Comparison of ENCODE assay signal across 23 cellular contexts in the genomic region with DNA sequence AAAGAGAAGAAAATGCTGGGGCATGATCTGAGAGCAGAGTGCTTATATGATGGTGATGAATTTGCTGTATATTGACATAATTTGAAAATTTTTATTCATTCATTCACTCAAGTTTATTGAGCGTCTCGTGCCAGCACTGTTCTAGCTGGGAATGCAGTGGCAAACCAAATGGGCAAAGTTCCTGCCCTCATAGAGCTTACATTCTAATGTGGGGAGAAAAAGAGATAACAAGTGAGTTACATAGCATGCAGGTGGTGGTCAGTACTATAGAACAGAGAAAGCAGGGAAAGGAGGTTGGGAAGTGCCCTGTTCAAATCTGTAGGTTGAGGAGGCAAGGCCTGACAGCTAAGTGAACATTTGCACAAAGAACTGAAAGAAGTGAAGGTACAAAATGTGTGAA. TPM values are rescaled to one million over a fixed set of nuclear protein-coding genes. Genes with fewer than 3 reads are reported as not detected.
DNase-seq lines count a peak whose midpoint lies in the region; ATAC-seq, FAIRE-seq and TF ChIP-seq lines count a peak whose summit lies in the region.
"Had no signal": no experiment of that assay in that cellular context is flagged by ENCODE, and none has a peak within 500 bp of the region (broad histone marks: within the 10 kb centered on the region; RNA-seq: fewer than 3 reads in every experiment).

No MANE protein-coding gene starts in this region.

- H3K4ac ChIP-seq in trophoblast cell (ENCODE audit: low read depth, low read length) = peak overlapping the region; percentile 56

- H3K9ac ChIP-seq in DND-41 (ENCODE audit: low read depth, low read length) (no peak overlapping the region), Karpas-422 (ENCODE audit: low read length) (no peak overlapping the region), GM12878 (ENCODE audit: control insufficient read depth, insufficient read depth, low read length) (no peak overlapping the region), trophoblast cell (ENCODE audit: low read length) (no peak overlapping the region)
- H3K9ac ChIP-seq: BLaER1 treated with 17β-estradiol and CSF1 and Interleukin-3, amounts not matched to agents 10 nM and 100 nM had no signal

- in situ Hi-C loops in GM12878 (cut with MboI) = no loop called here

- H3K4me1 ChIP-seq in DND-41 (ENCODE audit: insufficient read depth, low read length) (peaks cover 51% of the 10 kb centered on the region), Karpas-422 (ENCODE audit: low read length) (peaks cover 44% of the 10 kb centered on the region), GM12878 (ENCODE audit: control insufficient read depth, insufficient read depth, low read length) (peaks cover 27% of the 10 kb centered on the region), trophoblast cell (ENCODE audit: control insufficient read depth in 1 of 2, insufficient read depth in 2 of 2, low read length in 2 of 2) (peaks cover 2 to 3% of the 10 kb centered on the region in 2 experiments), psoas muscle (peaks cover 19% of the 10 kb centered on the region)
- H3K4me1 ChIP-seq: BE2C had no signal

- TF ChIP-seq RAD21 in GM12878 (IDR thresholded peaks at IDR 0.05; ENCODE audit: insufficient read depth, low read depth, low read length) = no peak

- CTCF ChIA-PET in GM12878 (lab: Yijun Ruan, JAX) = interaction anchor here (0.9 to 2.4 kb wide), 2 partner anchors 11 to 154 kb away, joined by 4 to 6 read pairs; no protein-coding TSS in a partner anchor

- peak overlapping the region; percentile 47; the same call in 1 of the 2 replicates for H3K4me2 ChIP-seq in DND-41 (ENCODE audit: insufficient read depth, low read length)
- peak overlapping the region; percentile 2 for H3K4me2 ChIP-seq in Karpas-422 (ENCODE audit: low read depth, low read length, poor library complexity, severe bottlenecking)
- peak overlapping the region; percentile 78 for H3K4me2 ChIP-seq in GM12878 (ENCODE audit: control insufficient read depth, insufficient read depth)
- H3K4me2 ChIP-seq in trophoblast cell (ENCODE audit: low read length) = no peak overlapping the region
- H3K4me2 ChIP-seq: A549; BLaER1 treated with 17β-estradiol and CSF1 and Interleukin-3, amounts not matched to agents 10 nM and 100 nM had no signal

- no peak overlapping the region for H2AK5ac ChIP-seq in trophoblast cell (ENCODE audit: low read length)

- peaks cover 30% of the 10 kb centered on the region for H3K36me3 ChIP-seq in DND-41 (ENCODE audit: insufficient read depth, low read length)
- peaks cover 13% of the 10 kb centered on the region for H3K36me3 ChIP-seq in Karpas-422 (ENCODE audit: insufficient read depth, low read length)
- peaks cover 0 to 3% of the 10 kb centered on the region in 2 experiments; a peak in 2 of 4 replicates for H3K36me3 ChIP-seq in GM12878 (ENCODE audit: control insufficient read depth in 2 of 2, insufficient read depth in 2 of 2, low read length in 1 of 2)
- peaks cover under 1 to 4% of the 10 kb centered on the region in 2 experiments for H3K36me3 ChIP-seq in trophoblast cell (ENCODE audit: control insufficient read depth in 1 of 2, insufficient read depth in 2 of 2, low read length in 2 of 2)
- H3K36me3 ChIP-seq in psoas muscle (ENCODE audit: insufficient read depth in 1 of 2, low read depth in 1 of 2) = peaks cover 0 to 6% of the 10 kb centered on the region in 2 donors
- H3K36me3 ChIP-seq: BE2C had no signal

- no peak overlapping the region for H2BK12ac ChIP-seq in trophoblast cell (ENCODE audit: low read length)

- H3K79me2 ChIP-seq in DND-41 (ENCODE audit: insufficient read depth, low read length) = peaks cover 96% of the 10 kb centered on the region
- H3K79me2 ChIP-seq in Karpas-422 (ENCODE audit: low read length) = peaks cover 86% of the 10 kb centered on the region
- H3K79me2 ChIP-seq in GM12878 (ENCODE audit: control insufficient read depth, insufficient read depth, low read length) = peaks cover 93% of the 10 kb centered on the region
- peaks cover 11% of the 10 kb centered on the region for H3K79me2 ChIP-seq in trophoblast cell (ENCODE audit: control insufficient read depth, insufficient read depth, low read length, poor library complexity)

- TF ChIP-seq CTCF in DND-41 (IDR thresholded peaks at IDR 0.05; ENCODE audit: borderline replicate concordance, extremely low read depth, low read length, poor library complexity, severe bottlenecking) (no peak), GM12878 (IDR thresholded peaks at IDR 0.05 in 2 of 3, conservative IDR thresholded peaks at IDR 0.05 in 1 of 3; ENCODE audit: control insufficient read depth in 2 of 3, extremely low read depth in 1 of 3, insufficient read depth in 1 of 3, low read depth in 3 of 3, low read length in 3 of 3) (no peak), psoas muscle (IDR thresholded peaks at IDR 0.05) (no peak)

- no peak for FAIRE-seq in GM12878 (lab: Jason Lieb, UNC)
- FAIRE-seq: A549, H54 had no signal

- no peaks in the 10 kb centered on the region for H3K9me3 ChIP-seq in DND-41 (ENCODE audit: insufficient read depth, low read length, severe bottlenecking)
- no peaks in the 10 kb centered on the region for H3K9me3 ChIP-seq in Karpas-422 (ENCODE audit: low read length)
- no peaks in the 10 kb centered on the region; the same call in 2 of the 3 replicates for H3K9me3 ChIP-seq in GM12878 (replicated peaks; ENCODE audit: control insufficient read depth, insufficient read depth, low read length)
- no peaks in the 10 kb centered on the region for H3K9me3 ChIP-seq in trophoblast cell (ENCODE audit: insufficient read depth, low read depth, low read length)
- H3K9me3 ChIP-seq in psoas muscle = no peaks in the 10 kb centered on the region
- H3K9me3 ChIP-seq: A549; BE2C; BLaER1 treated with 17β-estradiol and CSF1 and Interleukin-3, amounts not matched to agents 10 nM and 100 nM; HAP-1 had no signal

- DNase-seq in DND-41 (no peak), Karpas-422 (no peak), GM12878 (ENCODE audit: low read depth, low spot score) (no peak), trophoblast cell (no peak), psoas muscle (no peak), CD1c-positive myeloid dendritic cell (ENCODE audit: extremely low spot score) (no peak)
- DNase-seq: 8988T; ACHN; BE2C; Calu3; CD4-positive, alpha-beta memory T cell; COR-L47; DMS53; DMS79 treated with DMSO at 0.1 percent for 48 hours; EL; GDM1; GOT3; HFFc6 had no signal

- ATAC-seq in DND-41 (ENCODE audit: insufficient read depth, low read depth) (no peak), GM12878 (no peak), psoas muscle (no peak), HG03196 (IDR thresholded peaks at IDR 0.05; ENCODE audit: unreplicated experiment) (no peak)
- ATAC-seq: A549 had no signal

- no TSS peak for BruUV-seq in GM12878 (replicated peaks; lab: Mats Ljungman, UMichigan)

- intact Hi-C loops in GM12878 (cut with micrococcal nuclease; ENCODE audit: unreplicated experiment) (loop anchor here (10.0 kb wide), 2 partner anchors 569 to 739 kb away; no protein-coding TSS in a partner anchor), psoas muscle (cut with DNase I) (loop anchor here in 1 of 2 donors (5.0 kb wide), 1 partner anchor 48 kb away; the partner anchor contains the start of gene SEH1L)

- TF ChIP-seq POLR2A in GM12878 (IDR thresholded peaks at IDR 0.05; ENCODE audit: low read depth, low read length) = no peak

- H4K8ac ChIP-seq in trophoblast cell (ENCODE audit: low read depth, low read length) = no peak overlapping the region

- no peak overlapping the region for H3K14ac ChIP-seq in trophoblast cell (ENCODE audit: low read length)

- H4K91ac ChIP-seq in trophoblast cell (ENCODE audit: low read depth, low read length) = no peak overlapping the region

- no peak overlapping the region for H3K4me3 ChIP-seq in DND-41 (ENCODE audit: low read depth in 1 of 2, low read length in 2 of 2)
- no peak overlapping the region for H3K4me3 ChIP-seq in Karpas-422 (ENCODE audit: low read length)
- H3K4me3 ChIP-seq in GM12878 = no peak overlapping the region
- no peak overlapping the region for H3K4me3 ChIP-seq in trophoblast cell (ENCODE audit: low read depth, low read length)
- no peak overlapping the region for H3K4me3 ChIP-seq in psoas muscle
- H3K4me3 ChIP-seq: A549; BLaER1 treated with 17β-estradiol and CSF1 and Interleukin-3, amounts not matched to agents 10 nM and 100 nM; HAP-1 had no signal

- POLR2A ChIA-PET in GM12878 (lab: Charles Lee) = interaction anchor here (0.7 to 1.5 kb wide), 3 partner anchors 10 to 47 kb away, joined by 4 to 11 read pairs (median 5); partner anchors contain the start of gene SEH1L

- no peak overlapping the region for H3K27ac ChIP-seq in DND-41 (ENCODE audit: low read length)
- H3K27ac ChIP-seq in Karpas-422 (ENCODE audit: low read length) = no peak overlapping the region
- H3K27ac ChIP-seq in GM12878 (ENCODE audit: control insufficient read depth, insufficient read depth) = peak overlapping the region; percentile 49
- H3K27ac ChIP-seq in trophoblast cell (ENCODE audit: low read depth, low read length) = no peak overlapping the region
- H3K27ac ChIP-seq in psoas muscle = no peak overlapping the region
- H3K27ac ChIP-seq: A549; BLaER1 treated with 17β-estradiol and CSF1 and Interleukin-3, amounts not matched to agents 10 nM and 100 nM had no signal

- no peaks in the 10 kb centered on the region for H3K9me2 ChIP-seq in Karpas-422 (replicated peaks; ENCODE audit: insufficient read depth, low read length)

- H3K23ac ChIP-seq in trophoblast cell (ENCODE audit: low read length) = no peak overlapping the region

- H2AFZ ChIP-seq in DND-41 (ENCODE audit: low read depth, low read length) (no peak overlapping the region), Karpas-422 (ENCODE audit: low read length) (no peak overlapping the region), GM12878 (ENCODE audit: control insufficient read depth, low read depth, low read length) (no peak overlapping the region), trophoblast cell (ENCODE audit: insufficient read depth, low read length, poor library complexity) (no peak overlapping the region)

- H4K20me1 ChIP-seq in DND-41 (ENCODE audit: insufficient read depth, low read length) (peaks cover 70% of the 10 kb centered on the region), Karpas-422 (ENCODE audit: insufficient read depth, low read depth, low read length) (peaks cover 5% of the 10 kb centered on the region; the same call in 1 of the 2 replicates), GM12878 (ENCODE audit: control insufficient read depth, insufficient read depth) (no peaks in the 10 kb centered on the region)

- no peak overlapping the region for H3K18ac ChIP-seq in trophoblast cell (ENCODE audit: low read length)

- H3K27me3 ChIP-seq in DND-41 (ENCODE audit: insufficient read depth, low read length, poor library complexity) (no peaks in the 10 kb centered on the region), Karpas-422 (ENCODE audit: low read length) (no peaks in the 10 kb centered on the region), GM12878 (replicated peaks in 1 of 2; ENCODE audit: control insufficient read depth in 2 of 2, insufficient read depth in 2 of 2, low read length in 1 of 2) (no peaks in the 10 kb centered on the region), trophoblast cell (ENCODE audit: insufficient read depth, low read length) (no peaks in the 10 kb centered on the region), psoas muscle (ENCODE audit: insufficient read depth in 3 of 3, low read length in 2 of 3) (no peaks in the 10 kb centered on the region)
- H3K27me3 ChIP-seq: BE2C; BLaER1 treated with 17β-estradiol and CSF1 and Interleukin-3, amounts not matched to agents 10 nM and 100 nM had no signal

- TF ChIP-seq EP300 in GM12878 (IDR thresholded peaks at IDR 0.05; ENCODE audit: borderline replicate concordance in 1 of 2, control insufficient read depth in 1 of 2, low read depth in 2 of 2, low read length in 2 of 2) = no peak

- no peak overlapping the region for H2BK120ac ChIP-seq in trophoblast cell (ENCODE audit: insufficient read depth, low read length, poor library complexity)

- RAD21 ChIA-PET in GM12878 (lab: Charles Lee; ENCODE audit: unreplicated experiment) = no interaction called here

- peaks cover 6% of the 10 kb centered on the region for H3K79me1 ChIP-seq in trophoblast cell (ENCODE audit: low read length)

- H4K12ac ChIP-seq in trophoblast cell (ENCODE audit: low read depth, low read length) = no peak overlapping the region

- WGBS in GM12878 (ENCODE audit: insufficient coverage, insufficient replicate concordance, low lambda C conversion rate, missing lambda C conversion rate) = 80% methylated on average over 2 of the region's 2 CpGs
- no CpG with 5 or more reads among the region's 2 CpGs for WGBS in trophoblast cell (ENCODE audit: extremely low coverage, insufficient coverage, insufficient read length)
- 77 to 100% (median 98%) methylated on average over 2 of the region's 2 CpGs for WGBS in psoas muscle, 3 donors

- SMC1A ChIA-PET in GM12878 (lab: Charles Lee; ENCODE audit: uncharacterized antibody, unreplicated experiment) = interaction anchor here (0.6 to 1.3 kb wide), 5 partner anchors 10 to 105 kb away, joined by 3 to 6 read pairs (median 3); no protein-coding TSS in a partner anchor

- no peak overlapping the region for H2BK5ac ChIP-seq in trophoblast cell (ENCODE audit: low read depth, low read length, poor library complexity)

RNA-seq across cellular contexts. Expression of gene CEP192, which starts 4.3 kb away (rescaled TPM):
- 28.9 and 37.9 TPM in 2 replicates for total RNA-seq in Karpas-422 (2014; rRNA removed; shearing (Covaris generic); ENCODE audit: low replicate concordance)
- 192 and 194 TPM in 2 replicates for total RNA-seq in GM12878 (2013; cell fraction: nucleolus; rRNA removed)
- total RNA-seq in GM12878 (2014; rRNA removed) = 33.9 and 37.5 TPM in 2 replicates
- total RNA-seq in GM12878 (2014; rRNA removed; fragmentation: Illumina TruSeq; extraction: Trizol) = 37.6 and 39.7 TPM in 2 replicates
- 30.8 and 31.1 TPM in 2 replicates for total RNA-seq in GM12878 (2021)
- polyA plus RNA-seq in GM12878 (2011; ENCODE audit: low read depth) = 21.1 TPM
- polyA plus RNA-seq in GM12878 (2011; rRNA removed) = 58.2 and 81.8 TPM in 2 replicates
- polyA plus RNA-seq in GM12878 (2011; cell fraction: cytosol; rRNA removed) = 31.1 and 31.2 TPM in 2 replicates
- polyA plus RNA-seq in GM12878 (2011; cell fraction: nucleus; rRNA removed) = 97.1 and 118 TPM in 2 replicates
- polyA plus RNA-seq in GM12878 (2012) = 17.6 and 21.8 TPM in 2 replicates
- 32.6 and 39.7 TPM in 2 replicates for polyA plus RNA-seq in GM12878 (2014; fragmentation: Illumina TruSeq; extraction: Trizol)
- polyA plus RNA-seq in GM12878 (2014; fragmentation: Nextera tagmentation; extraction: Ambion mirVana) = 10 to 100 TPM; 15.4 to 24.5 TPM
- polyA plus RNA-seq in GM12878 (2014; rRNA removed) = 25.6 and 28.1 TPM in 2 replicates
- 10 to 100 TPM; 21.2 to 22.2 TPM for polyA plus RNA-seq in GM12878 (2016; fragmentation: Nextera tagmentation; extraction: Ambion mirVana)
- polyA minus RNA-seq in GM12878 (2011; rRNA and poly(A)+ RNA removed) = 80.1 and 95.5 TPM in 2 replicates
- 26.3 and 28.4 TPM in 2 replicates for polyA minus RNA-seq in GM12878 (2011; cell fraction: cytosol; rRNA and poly(A)+ RNA removed)
- polyA minus RNA-seq in GM12878 (2011; cell fraction: nucleus; rRNA and poly(A)+ RNA removed) = 69.6 and 88.0 TPM in 2 replicates
- 9.6 and 11.0 TPM in 2 replicates for polyA plus RNA-seq in trophoblast cell (2013)
- 10 to 100 TPM in 2 of 4 donors, 1 to 10 TPM in 2; 5.2 to 12.3 (median 9.2) TPM for total RNA-seq in psoas muscle
- polyA plus RNA-seq in psoas muscle = 1 to 10 TPM; 3.1 to 4.7 (median 4.7) TPM

RNA-seq across cellular contexts. Expression of gene SEH1L, which starts 47.6 kb away (rescaled TPM):
- total RNA-seq in Karpas-422 (2014; rRNA removed; shearing (Covaris generic); ENCODE audit: low replicate concordance) = 58.8 and 64.4 TPM in 2 replicates
- total RNA-seq in GM12878 (2013; cell fraction: nucleolus; rRNA removed) = 72.1 and 84.6 TPM in 2 replicates
- total RNA-seq in GM12878 (2014; rRNA removed) = 28.1 and 36.2 TPM in 2 replicates
- total RNA-seq in GM12878 (2014; rRNA removed; fragmentation: Illumina TruSeq; extraction: Trizol) = 39.7 and 43.1 TPM in 2 replicates
- 66.5 and 70.2 TPM in 2 replicates for total RNA-seq in GM12878 (2021)
- 16.1 TPM for polyA plus RNA-seq in GM12878 (2011; ENCODE audit: low read depth)
- polyA plus RNA-seq in GM12878 (2011; rRNA removed) = 109 and 120 TPM in 2 replicates
- 87.0 and 98.0 TPM in 2 replicates for polyA plus RNA-seq in GM12878 (2011; cell fraction: cytosol; rRNA removed)
- 41.8 and 49.0 TPM in 2 replicates for polyA plus RNA-seq in GM12878 (2011; cell fraction: nucleus; rRNA removed)
- 25.5 and 27.9 TPM in 2 replicates for polyA plus RNA-seq in GM12878 (2012)
- polyA plus RNA-seq in GM12878 (2014; fragmentation: Illumina TruSeq; extraction: Trizol) = 53.2 and 59.5 TPM in 2 replicates
- 10 to 100 TPM; 27.5 to 52.4 TPM for polyA plus RNA-seq in GM12878 (2014; fragmentation: Nextera tagmentation; extraction: Ambion mirVana)
- polyA plus RNA-seq in GM12878 (2014; rRNA removed) = 35.8 and 39.8 TPM in 2 replicates
- polyA plus RNA-seq in GM12878 (2016; fragmentation: Nextera tagmentation; extraction: Ambion mirVana) = 10 to 100 TPM; 80.2 to 84.1 TPM
- polyA minus RNA-seq in GM12878 (2011; rRNA and poly(A)+ RNA removed) = 143 and 207 TPM in 2 replicates
- 37.8 and 48.3 TPM in 2 replicates for polyA minus RNA-seq in GM12878 (2011; cell fraction: cytosol; rRNA and poly(A)+ RNA removed)
- 18.1 and 26.1 TPM in 2 replicates for polyA minus RNA-seq in GM12878 (2011; cell fraction: nucleus; rRNA and poly(A)+ RNA removed)
- 18.6 and 20.1 TPM in 2 replicates for polyA plus RNA-seq in trophoblast cell (2013)
- 10 to 100 TPM; 22.7 to 53.4 (median 36.7) TPM for total RNA-seq in psoas muscle
- polyA plus RNA-seq in psoas muscle = 10 to 100 TPM; 33.8 to 70.9 (median 46.6) TPM
